ENCODE assay signal across 17 cellular contexts in the genomic region with DNA sequence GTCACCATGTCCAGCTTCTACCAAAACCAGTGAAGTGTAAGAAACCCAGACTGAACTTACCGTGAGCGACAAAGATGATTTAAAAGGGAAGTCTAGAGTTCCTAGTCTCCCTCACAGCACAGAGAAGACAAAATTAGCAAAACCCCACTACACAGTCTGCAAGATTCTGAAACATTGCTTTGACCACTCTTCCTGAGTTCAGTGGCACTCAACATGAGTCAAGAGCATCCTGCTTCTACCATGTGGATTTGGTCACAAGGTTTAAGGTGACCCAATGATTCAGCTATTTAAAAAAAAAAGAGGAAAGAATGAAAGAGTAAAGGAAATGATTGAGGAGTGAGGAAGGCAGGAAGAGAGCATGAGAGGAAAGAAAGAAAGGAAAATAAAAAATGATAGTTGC. TPM values are rescaled to one million over a fixed set of nuclear protein-coding genes. Genes with fewer than 3 reads are reported as not detected.
DNase-seq lines count a peak whose midpoint lies in the region; ATAC-seq and TF ChIP-seq lines count a peak whose summit lies in the region.
"Had no signal": no experiment of that assay in that cellular context is flagged by ENCODE, and none has a peak within 500 bp of the region (broad histone marks: within the 10 kb centered on the region; RNA-seq: fewer than 3 reads in every experiment).

No MANE protein-coding gene starts in this region.

- H3K9me3 ChIP-seq in CD8-positive, alpha-beta T cell (ENCODE audit: low read length): no peaks in the 10 kb centered on the region

- H3K4me1 Mint-ChIP-seq in CD8-positive, alpha-beta T cell (ENCODE audit: low read depth): peaks cover 89% of the 10 kb centered on the region
- H3K4me1 Mint-ChIP-seq in central memory CD8-positive, alpha-beta T cell: peaks cover 74% of the 10 kb centered on the region
- H3K4me1 Mint-ChIP-seq: GM23338 had no signal

- H3K9me3 Mint-ChIP-seq in CD8-positive, alpha-beta T cell: peaks cover 9% of the 10 kb centered on the region
- peaks cover 12% of the 10 kb centered on the region for H3K9me3 Mint-ChIP-seq in central memory CD8-positive, alpha-beta T cell
- H3K9me3 Mint-ChIP-seq: endodermal cell, GM23338 had no signal

- TF ChIP-seq CTCF in CD8-positive, alpha-beta T cell (IDR thresholded peaks at IDR 0.05): no peak

- H3K27ac Mint-ChIP-seq in CD8-positive, alpha-beta T cell: peak overlapping the region; percentile 87
- peak overlapping the region; percentile 85 for H3K27ac Mint-ChIP-seq in central memory CD8-positive, alpha-beta T cell (ENCODE audit: low read depth)
- H3K27ac Mint-ChIP-seq: endodermal cell, GM23338, naive B cell had no signal

- DNase-seq in CD8-positive, alpha-beta T cell: no peak
- DNase-seq in MV-4-11 (lab: John Stamatoyannopoulos, UW) (peak; percentile 68), cerebellar cortex (ENCODE audit: low spot score) (no peak)
- no peak for DNase-seq in central memory CD8-positive, alpha-beta T cell (ENCODE audit: low spot score in 2 of 2)
- no peak for DNase-seq in stimulated activated CD4-positive, alpha-beta T cell treated with anti-CD3 and anti-CD28 coated beads, Interleukin-4, amount 100 ng/mL, for 4 hours
- DNase-seq: activated T-cell treated with anti-CD3 and anti-CD28 coated beads, Interleukin-2, amount 50 U/mL, for 48 hours; COR-L47; endodermal cell; head of caudate nucleus; naive B cell; NCI-H526; substantia nigra had no signal

- H3K27ac ChIP-seq in CD8-positive, alpha-beta T cell (ENCODE audit: low read depth, low read length): no peak overlapping the region

- H3K4me1 ChIP-seq in CD8-positive, alpha-beta T cell (ENCODE audit: insufficient read depth, low read length): peaks cover 69% of the 10 kb centered on the region

- no peak overlapping the region for H3K4me3 ChIP-seq in CD8-positive, alpha-beta T cell (ENCODE audit: low read depth, low read length)
- H3K4me3 ChIP-seq: GM23338 had no signal

- POLR2A ChIA-PET in CD8-positive, alpha-beta T cell (lab: Charles Lee): interaction anchor here (0.6 to 6.3 kb wide), 14 partner anchors 9 to 218 kb away, joined by 3 to 49 read pairs (median 4); a partner anchor contains a TSS

- no peaks in the 10 kb centered on the region for H3K27me3 Mint-ChIP-seq in CD8-positive, alpha-beta T cell (ENCODE audit: low read depth)
- no peaks in the 10 kb centered on the region for H3K27me3 Mint-ChIP-seq in central memory CD8-positive, alpha-beta T cell
- H3K27me3 Mint-ChIP-seq: naive B cell had no signal

- peaks cover 87% of the 10 kb centered on the region for H3K36me3 Mint-ChIP-seq in CD8-positive, alpha-beta T cell
- peaks cover 65% of the 10 kb centered on the region for H3K36me3 Mint-ChIP-seq in central memory CD8-positive, alpha-beta T cell (ENCODE audit: insufficient read depth)
- H3K36me3 Mint-ChIP-seq: naive B cell had no signal

- no peak for ATAC-seq in CD8-positive, alpha-beta T cell
- ATAC-seq in GM18499 (IDR thresholded peaks at IDR 0.05; ENCODE audit: insufficient read depth, unreplicated experiment) (peak; percentile 83), GM21390 (IDR thresholded peaks at IDR 0.05; ENCODE audit: unreplicated experiment) (no peak)
- ATAC-seq in central memory CD8-positive, alpha-beta T cell (replicated peaks; ENCODE audit: extremely low read depth, poor library complexity, severe bottlenecking): no peak
- ATAC-seq: GM23338, Right ventricle myocardium inferior, sciatic nerve had no signal

- intact Hi-C loops in CD8-positive, alpha-beta T cell (cut with DNase I, micrococcal nuclease): loop anchor here (5.0 kb wide), 2 partner anchors 99 to 259 kb away; a partner anchor contains a TSS

- peaks cover 63% of the 10 kb centered on the region for H3K36me3 ChIP-seq in CD8-positive, alpha-beta T cell (ENCODE audit: insufficient read depth, low read length)

- peak overlapping the region; percentile 48 for H3K4me3 Mint-ChIP-seq in CD8-positive, alpha-beta T cell
- peak overlapping the region; percentile 46 for H3K4me3 Mint-ChIP-seq in central memory CD8-positive, alpha-beta T cell
- H3K4me3 Mint-ChIP-seq: endodermal cell, GM23338, naive B cell had no signal

- CTCF ChIA-PET in CD8-positive, alpha-beta T cell (lab: Charles Lee): interaction anchor here (1.1 to 1.7 kb wide), 3 partner anchors 14 to 99 kb away, joined by 3 to 6 read pairs (median 4); no protein-coding TSS in a partner anchor

- no peaks in the 10 kb centered on the region for H3K27me3 ChIP-seq in CD8-positive, alpha-beta T cell (ENCODE audit: insufficient read depth, low read length)

RNA-seq across cellular contexts. Expression of a gene that starts 19.8 kb away (rescaled TPM):
- 100 to 1,000 TPM; 287 to 310 TPM for total RNA-seq in CD8-positive, alpha-beta T cell
- total RNA-seq: GM23338 had no signal
